In genomic region chr7:33357846-33358245, GRCh38 we compare ENCODE assay signal across 38 cellular contexts.
"Had no signal": no experiment of that assay in that cellular context is flagged by ENCODE, and none has a peak within 500 bp of the region (broad histone marks: within the 10 kb centered on the region; RNA-seq: fewer than 3 reads in every experiment).

No MANE protein-coding gene starts in this region.

- H3K4me1 ChIP-seq: adrenal gland, body of pancreas, colonic mucosa, foreskin keratinocyte, gastrocnemius medialis, heart left ventricle had no signal

- H3K9me3 ChIP-seq: adrenal gland, body of pancreas, colonic mucosa, esophagus muscularis mucosa, gastrocnemius medialis, heart left ventricle had no signal

- H3K27ac Mint-ChIP-seq: activated CD4-positive, alpha-beta memory T cell treated with anti-CD3 and anti-CD28 coated beads for 36 hours; activated CD4-positive, alpha-beta T cell treated with anti-CD3 and anti-CD28 coated beads for 36 hours; activated CD4-positive, alpha-beta T cell treated with anti-CD3 and anti-CD28 coated beads, Interleukin-2, amount 10 ng/mL, durations not matched to agents 24 days and 14 days; activated CD8-positive, alpha-beta memory T cell treated with anti-CD3 and anti-CD28 coated beads, Interleukin-2, amount 10 ng/mL, durations not matched to agents 7 days and 5 days; activated CD8-positive, alpha-beta T cell treated with anti-CD3 and anti-CD28 coated beads, Interleukin-2, amount 10 ng/mL, durations not matched to agents 7 days and 5 days; activated naive CD4-positive, alpha-beta T cell treated with anti-CD3 and anti-CD28 coated beads for 36 hours; activated naive CD4-positive, alpha-beta T cell treated with anti-CD3 and anti-CD28 coated beads, Interleukin-2, amount 50 U/mL, for 24 hours; activated naive CD8-positive, alpha-beta T cell treated with anti-CD3 and anti-CD28 coated beads for 36 hours; activated naive CD8-positive, alpha-beta T cell treated with anti-CD3 and anti-CD28 coated beads, Interleukin-2, amount 50 U/mL, for 24 hours; activated T-helper 1 cell treated with anti-CD3 and anti-CD28 coated beads, Interleukin-12 subunit alpha, Interleukin-12 subunit beta, Interleukin-2, Interleukin-4 antibody, amounts not matched to agents 30 ng/mL and 10 ng/mL and 1 ng/mL, durations not matched to agents 14 hours and 24 hours and 36 hours; activated T-helper 2 cell treated with anti-CD3 and anti-CD28 coated beads, Interferon-gamma antibody, Interleukin-2, Interleukin-4, amounts not matched to agents 10 μg/mL and 5 μg/mL and 100 μg/mL, durations not matched to agents 14 hours and 24 hours and 36 hours; dendritic cell treated with granulocyte-macrophage colony-stimulating factor and Interleukin-4, amounts not matched to agents 40 ng/mL and 50 ng/mL, for 4 days; T-helper 17 cell; T-helper 2 cell treated with Interferon-gamma antibody and Interleukin-4, amounts not matched to agents 5 μg/mL and 100 μg/mL, for 36 hours had no signal

- H3K27me3 ChIP-seq: adrenal gland, body of pancreas, cardiac muscle cell, colonic mucosa, dorsolateral prefrontal cortex, esophagus muscularis mucosa, foreskin keratinocyte, gastrocnemius medialis, heart left ventricle had no signal

- H3K36me3 Mint-ChIP-seq: activated CD4-positive, alpha-beta memory T cell treated with anti-CD3 and anti-CD28 coated beads for 36 hours; activated CD8-positive, alpha-beta memory T cell treated with anti-CD3 and anti-CD28 coated beads, Interleukin-2, amount 10 ng/mL, durations not matched to agents 7 days and 5 days had no signal

- H3K4me1 Mint-ChIP-seq: activated CD4-positive, alpha-beta T cell treated with anti-CD3 and anti-CD28 coated beads for 36 hours; activated CD4-positive, alpha-beta T cell treated with anti-CD3 and anti-CD28 coated beads, Interleukin-2, amount 10 ng/mL, durations not matched to agents 24 days and 14 days; activated CD8-positive, alpha-beta memory T cell treated with anti-CD3 and anti-CD28 coated beads, Interleukin-2, amount 10 ng/mL, durations not matched to agents 7 days and 5 days; activated naive CD4-positive, alpha-beta T cell treated with anti-CD3 and anti-CD28 coated beads, Interleukin-2, amount 50 U/mL, for 24 hours; activated naive CD8-positive, alpha-beta T cell treated with anti-CD3 and anti-CD28 coated beads for 36 hours; activated naive CD8-positive, alpha-beta T cell treated with anti-CD3 and anti-CD28 coated beads, Interleukin-2, amount 50 U/mL, for 24 hours; T-helper 17 cell had no signal

- DNase-seq: activated CD4-positive, alpha-beta memory T cell treated with anti-CD3 and anti-CD28 coated beads for 36 hours; activated CD4-positive, alpha-beta T cell treated with anti-CD3 and anti-CD28 coated beads for 36 hours; activated CD4-positive, alpha-beta T cell treated with anti-CD3 and anti-CD28 coated beads, Interleukin-2, amount 10 ng/mL, durations not matched to agents 24 days and 14 days; activated CD4-positive, CD25-positive, alpha-beta regulatory T cell; activated CD4-positive, CD25-positive, alpha-beta regulatory T cell treated with anti-CD3 and anti-CD28 coated beads, Interleukin-2, amount 50 U/mL, for 72 hours; activated CD8-positive, alpha-beta memory T cell treated with anti-CD3 and anti-CD28 coated beads, Interleukin-2, amount 10 ng/mL, durations not matched to agents 7 days and 5 days; activated CD8-positive, alpha-beta memory T cell treated with anti-CD3 and anti-CD28 coated beads, Interleukin-2, amount 50 U/mL, for 4 hours; activated CD8-positive, alpha-beta T cell treated with anti-CD3 and anti-CD28 coated beads, Interleukin-2, amount 10 ng/mL, durations not matched to agents 7 days and 5 days; activated effector memory CD4-positive, alpha-beta T cell treated with anti-CD3 and anti-CD28 coated beads, Interleukin-2, amount 50 U/mL, for 16 hours; activated naive CD4-positive, alpha-beta T cell treated with anti-CD3 and anti-CD28 coated beads for 36 hours; activated naive CD8-positive, alpha-beta T cell treated with anti-CD3 and anti-CD28 coated beads for 36 hours; activated naive CD8-positive, alpha-beta T cell treated with anti-CD3 and anti-CD28 coated beads, Interleukin-2, amount 50 U/mL, for 24 hours; activated T-cell treated with anti-CD3 and anti-CD28 coated beads, Interleukin-2, amount 50 U/mL, for 1 hour; activated T-cell treated with anti-CD3 and anti-CD28 coated beads, Interleukin-2, amount 50 U/mL, for 48 hours; adrenal gland; amygdala; aorta; body of pancreas; central memory CD4-positive, alpha-beta T cell; cerebellar nuclear complex; colonic mucosa; dorsolateral prefrontal cortex; effector memory CD4-positive, alpha-beta T cell; erythroblast; foreskin keratinocyte; gastrocnemius medialis; glutamatergic neuron; heart left ventricle; T-helper 1 cell; T-helper 17 cell; T1000 had no signal

- H3K27ac ChIP-seq: adrenal gland, body of pancreas, cardiac muscle cell, colonic mucosa, dorsolateral prefrontal cortex, esophagus muscularis mucosa, foreskin keratinocyte, gastrocnemius medialis, heart left ventricle had no signal

- H3K4me3 Mint-ChIP-seq: activated CD4-positive, alpha-beta memory T cell treated with anti-CD3 and anti-CD28 coated beads for 36 hours; activated CD4-positive, alpha-beta T cell treated with anti-CD3 and anti-CD28 coated beads for 36 hours; activated CD4-positive, alpha-beta T cell treated with anti-CD3 and anti-CD28 coated beads, Interleukin-2, amount 10 ng/mL, durations not matched to agents 24 days and 14 days; activated CD8-positive, alpha-beta memory T cell treated with anti-CD3 and anti-CD28 coated beads, Interleukin-2, amount 10 ng/mL, durations not matched to agents 7 days and 5 days; activated CD8-positive, alpha-beta T cell treated with anti-CD3 and anti-CD28 coated beads, Interleukin-2, amount 10 ng/mL, durations not matched to agents 7 days and 5 days; activated naive CD4-positive, alpha-beta T cell treated with anti-CD3 and anti-CD28 coated beads for 36 hours; activated naive CD4-positive, alpha-beta T cell treated with anti-CD3 and anti-CD28 coated beads, Interleukin-2, amount 50 U/mL, for 24 hours; activated naive CD8-positive, alpha-beta T cell treated with anti-CD3 and anti-CD28 coated beads for 36 hours; activated naive CD8-positive, alpha-beta T cell treated with anti-CD3 and anti-CD28 coated beads, Interleukin-2, amount 50 U/mL, for 24 hours; activated T-helper 1 cell treated with anti-CD3 and anti-CD28 coated beads, Interleukin-12 subunit alpha, Interleukin-12 subunit beta, Interleukin-2, Interleukin-4 antibody, amounts not matched to agents 30 ng/mL and 10 ng/mL and 1 ng/mL, durations not matched to agents 14 hours and 24 hours and 36 hours; dendritic cell treated with granulocyte-macrophage colony-stimulating factor and Interleukin-4, amounts not matched to agents 40 ng/mL and 50 ng/mL, for 4 days; T-helper 17 cell; T-helper 2 cell treated with Interferon-gamma antibody and Interleukin-4, amounts not matched to agents 5 μg/mL and 100 μg/mL, for 36 hours had no signal

- ATAC-seq: activated CD4-positive, alpha-beta T cell treated with anti-CD3 and anti-CD28 coated beads for 36 hours; activated CD8-positive, alpha-beta memory T cell treated with anti-CD3 and anti-CD28 coated beads, Interleukin-2, amount 10 ng/mL, durations not matched to agents 7 days and 5 days; activated CD8-positive, alpha-beta T cell treated with anti-CD3 and anti-CD28 coated beads, Interleukin-2, amount 10 ng/mL, durations not matched to agents 7 days and 5 days; activated naive CD8-positive, alpha-beta T cell treated with anti-CD3 and anti-CD28 coated beads, Interleukin-2, amount 50 U/mL, for 24 hours; body of pancreas; foreskin keratinocyte; gastrocnemius medialis; heart left ventricle; T-helper 17 cell had no signal

- H3K27me3 Mint-ChIP-seq: activated CD4-positive, alpha-beta memory T cell treated with anti-CD3 and anti-CD28 coated beads for 36 hours; activated CD4-positive, alpha-beta T cell treated with anti-CD3 and anti-CD28 coated beads for 36 hours; activated CD4-positive, alpha-beta T cell treated with anti-CD3 and anti-CD28 coated beads, Interleukin-2, amount 10 ng/mL, durations not matched to agents 24 days and 14 days; activated CD8-positive, alpha-beta memory T cell treated with anti-CD3 and anti-CD28 coated beads, Interleukin-2, amount 10 ng/mL, durations not matched to agents 7 days and 5 days; activated naive CD4-positive, alpha-beta T cell treated with anti-CD3 and anti-CD28 coated beads, Interleukin-2, amount 50 U/mL, for 24 hours; activated naive CD8-positive, alpha-beta T cell treated with anti-CD3 and anti-CD28 coated beads for 36 hours; activated naive CD8-positive, alpha-beta T cell treated with anti-CD3 and anti-CD28 coated beads, Interleukin-2, amount 50 U/mL, for 24 hours; dendritic cell treated with granulocyte-macrophage colony-stimulating factor and Interleukin-4, amounts not matched to agents 40 ng/mL and 50 ng/mL, for 4 days; T-helper 17 cell had no signal

- H3K36me3 ChIP-seq: adrenal gland, cardiac muscle cell, colonic mucosa, esophagus muscularis mucosa, gastrocnemius medialis, heart left ventricle had no signal

- H3K4me3 ChIP-seq: adrenal gland, body of pancreas, cardiac muscle cell, colonic mucosa, dorsolateral prefrontal cortex, esophagus muscularis mucosa, gastrocnemius medialis, heart left ventricle had no signal

- H3K9me3 Mint-ChIP-seq: activated CD4-positive, alpha-beta memory T cell treated with anti-CD3 and anti-CD28 coated beads for 36 hours; activated CD4-positive, alpha-beta T cell treated with anti-CD3 and anti-CD28 coated beads, Interleukin-2, amount 10 ng/mL, durations not matched to agents 24 days and 14 days; activated naive CD4-positive, alpha-beta T cell treated with anti-CD3 and anti-CD28 coated beads for 36 hours; activated naive CD4-positive, alpha-beta T cell treated with anti-CD3 and anti-CD28 coated beads, Interleukin-2, amount 50 U/mL, for 24 hours; activated naive CD8-positive, alpha-beta T cell treated with anti-CD3 and anti-CD28 coated beads for 36 hours; activated naive CD8-positive, alpha-beta T cell treated with anti-CD3 and anti-CD28 coated beads, Interleukin-2, amount 50 U/mL, for 24 hours; activated T-helper 1 cell treated with anti-CD3 and anti-CD28 coated beads, Interleukin-12 subunit alpha, Interleukin-12 subunit beta, Interleukin-2, Interleukin-4 antibody, amounts not matched to agents 30 ng/mL and 10 ng/mL and 1 ng/mL, durations not matched to agents 14 hours and 24 hours and 36 hours; activated T-helper 2 cell treated with anti-CD3 and anti-CD28 coated beads, Interferon-gamma antibody, Interleukin-2, Interleukin-4, amounts not matched to agents 10 μg/mL and 5 μg/mL and 100 μg/mL, durations not matched to agents 14 hours and 24 hours and 36 hours; dendritic cell treated with granulocyte-macrophage colony-stimulating factor and Interleukin-4, amounts not matched to agents 40 ng/mL and 50 ng/mL, for 4 days; T-helper 2 cell treated with Interferon-gamma antibody and Interleukin-4, amounts not matched to agents 5 μg/mL and 100 μg/mL, for 36 hours had no signal
